2 cellular contexts compared by ENCODE assay signal in the genomic region with DNA sequence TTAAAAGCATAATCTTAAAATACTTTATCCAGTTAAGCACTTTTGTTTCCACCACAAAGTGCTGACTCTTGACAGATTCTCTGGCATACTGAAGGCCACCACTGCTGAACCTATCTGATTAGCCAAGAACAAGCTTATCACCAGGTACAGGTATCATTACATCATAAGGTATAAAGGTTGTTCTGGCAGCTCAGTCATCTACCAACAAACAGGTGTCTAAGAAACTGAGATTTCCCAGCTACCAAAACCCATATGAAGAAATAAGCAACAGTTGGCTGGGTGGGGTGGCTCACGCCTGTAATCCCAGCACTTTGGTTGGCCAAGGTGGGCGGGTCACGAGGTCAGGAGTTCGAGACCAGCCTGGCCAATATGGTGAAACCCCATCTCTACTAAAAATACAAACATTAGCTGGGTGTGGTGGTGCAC.
A peak's percentile ranks its signal among the peaks of the same experiment; 100 is the strongest.
TF ChIP-seq lines count a peak whose summit lies in the region.

No MANE protein-coding gene starts in this region.

TF ChIP-seq in HEK293, 187 proteins besides CTCF, POLR2A, EP300 and RAD21:
- peak; percentile 89 for TF ChIP-seq SCRT2 (tag by site-specific recombination; IDR thresholded peaks at IDR 0.05)
- peak; percentile 54; the same call in 1 of the 2 replicates for TF ChIP-seq KLF1 (tag by site-specific recombination; IDR thresholded peaks at IDR 0.05)
- TF ChIP-seq, protein P1, sequence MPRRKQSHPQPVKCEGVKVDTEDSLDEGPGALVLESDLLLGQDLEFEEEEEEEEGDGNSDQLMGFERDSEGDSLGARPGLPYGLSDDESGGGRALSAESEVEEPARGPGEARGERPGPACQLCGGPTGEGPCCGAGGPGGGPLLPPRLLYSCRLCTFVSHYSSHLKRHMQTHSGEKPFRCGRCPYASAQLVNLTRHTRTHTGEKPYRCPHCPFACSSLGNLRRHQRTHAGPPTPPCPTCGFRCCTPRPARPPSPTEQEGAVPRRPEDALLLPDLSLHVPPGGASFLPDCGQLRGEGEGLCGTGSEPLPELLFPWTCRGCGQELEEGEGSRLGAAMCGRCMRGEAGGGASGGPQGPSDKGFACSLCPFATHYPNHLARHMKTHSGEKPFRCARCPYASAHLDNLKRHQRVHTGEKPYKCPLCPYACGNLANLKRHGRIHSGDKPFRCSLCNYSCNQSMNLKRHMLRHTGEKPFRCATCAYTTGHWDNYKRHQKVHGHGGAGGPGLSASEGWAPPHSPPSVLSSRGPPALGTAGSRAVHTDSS (tag by site-specific recombination; IDR thresholded peaks at IDR 0.05), result no peak
- peak; percentile 79 for TF ChIP-seq SCRT1 (tag by site-specific recombination; IDR thresholded peaks at IDR 0.05; ENCODE audit: borderline replicate concordance)

TF ChIP-seq in K562, 482 proteins besides CTCF, POLR2A, EP300 and RAD21:
- TF ChIP-seq MAFK (IDR thresholded peaks at IDR 0.05; ENCODE audit: low read length), result 0 out of 2 replicates have a peak, but pooled peaks have one; percentile 11
- TF ChIP-seq MAFF (IDR thresholded peaks at IDR 0.05; ENCODE audit: low read length), result peak; percentile 41; the same call in 1 of the 2 replicates
- TF ChIP-seq GATA2 (CRISPR knock-in tag; IDR thresholded peaks at IDR 0.05), result no peak
- TF ChIP-seq NCOR1 (IDR thresholded peaks at IDR 0.05), result peak; percentile 25; the same call in 1 of the 2 replicates
- peak; percentile 51 for TF ChIP-seq MAFG (tag; conservative IDR thresholded peaks at IDR 0.05)
- TF ChIP-seq ZNF316 (IDR thresholded peaks at IDR 0.05), result peak; percentile 81
- TF ChIP-seq TCF3 (CRISPR knock-in tag; IDR thresholded peaks at IDR 0.05), result peak; percentile 23; the same call in 1 of the 2 replicates
- TF ChIP-seq CBFA2T3 (IDR thresholded peaks at IDR 0.05), result peak; percentile 79
- peak; percentile 62 for TF ChIP-seq C11orf30 (IDR thresholded peaks at IDR 0.05; ENCODE audit: low read depth)
- TF ChIP-seq TAL1 (IDR thresholded peaks at IDR 0.05), result peak; percentile 57; the same call in 1 of the 2 replicates
- no peak for TF ChIP-seq ZNF224 (CRISPR knock-in tag; IDR thresholded peaks at IDR 0.05)
- peak; percentile 40 to 46; a peak in 2 of 4 replicates for TF ChIP-seq KDM1A (IDR thresholded peaks at IDR 0.05)
- TF ChIP-seq ARID1B (IDR thresholded peaks at IDR 0.05), result peak; percentile 39; the same call in 1 of the 2 replicates
- TF ChIP-seq CBFA2T2 (conservative IDR thresholded peaks at IDR 0.05), result peak; percentile 45
- TF ChIP-seq FIP1L1 (IDR thresholded peaks at IDR 0.05; ENCODE audit: low read depth, low read length, poor library complexity, severe bottlenecking), result no peak
- TF ChIP-seq ZBTB1 (CRISPR knock-in tag; IDR thresholded peaks at IDR 0.05; ENCODE audit: borderline replicate concordance, low read depth), result no peak
- TF ChIP-seq TEAD4 (IDR thresholded peaks at IDR 0.05; ENCODE audit: low read length), result peak; percentile 54
- no peak for TF ChIP-seq TEAD4 (CRISPR knock-in tag; IDR thresholded peaks at IDR 0.05; ENCODE audit: borderline replicate concordance)
- 0 out of 2 replicates have a peak, but pooled peaks have one; percentile 39 for TF ChIP-seq ZEB2 (IDR thresholded peaks at IDR 0.05)
